9 cellular contexts compared by ENCODE assay signal in the genomic region with DNA sequence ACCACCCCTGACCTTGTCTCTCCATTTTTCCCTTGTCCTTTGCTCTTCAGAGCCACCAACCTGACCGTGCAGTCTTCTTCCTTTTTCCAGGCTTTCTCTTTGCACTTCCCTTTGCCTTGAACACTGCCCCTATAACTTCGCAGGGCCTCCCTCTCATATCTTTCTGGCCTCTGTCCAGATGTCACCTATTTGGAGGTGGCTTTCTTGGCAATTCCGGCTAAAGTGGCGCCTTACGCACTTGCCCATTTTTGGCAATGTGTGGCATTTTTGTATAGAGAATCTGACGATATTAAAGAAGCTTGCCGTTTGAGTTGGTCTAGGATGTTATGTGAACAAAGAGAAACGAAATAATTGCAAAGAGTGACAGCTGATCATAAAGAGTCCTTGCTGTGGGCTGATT. TPM values are rescaled to one million over a fixed set of nuclear protein-coding genes. Genes with fewer than 3 reads are reported as not detected.
DNase-seq lines count a peak whose midpoint lies in the region; ATAC-seq, FAIRE-seq and TF ChIP-seq lines count a peak whose summit lies in the region.
"Had no signal": no experiment of that assay in that cellular context is flagged by ENCODE, and none has a peak within 500 bp of the region (broad histone marks: within the 10 kb centered on the region; RNA-seq: fewer than 3 reads in every experiment).

No MANE protein-coding gene starts in this region.

- H3K4me1 ChIP-seq in kidney (ENCODE audit: control insufficient read depth in 1 of 2, insufficient read depth in 1 of 2, low read depth in 1 of 2, low read length in 2 of 2) (peaks cover 14 to 17% of the 10 kb centered on the region in 2 donors), thoracic aorta (ENCODE audit: control insufficient read depth in 1 of 2, low read depth in 2 of 2) (peaks cover 5 to 22% of the 10 kb centered on the region in 2 donors)

- H3K36me3 Mint-ChIP-seq in activated CD8-positive, alpha-beta memory T cell treated with anti-CD3 and anti-CD28 coated beads, Interleukin-2, amount 10 ng/mL, durations not matched to agents 7 days and 5 days = peaks cover 37% of the 10 kb centered on the region
- H3K36me3 Mint-ChIP-seq in activated T-helper 17 cell treated with anti-CD3 and anti-CD28 coated beads, Interleukin-2, amount 50 U/mL, for 72 hours (ENCODE audit: low read depth) = peaks cover 38% of the 10 kb centered on the region

- FAIRE-seq in kidney (lab: Jason Lieb, UNC) = no peak
- FAIRE-seq: G401.6 had no signal

- peak overlapping the region; percentile 93 to 96 for H3K4me3 ChIP-seq in kidney (ENCODE audit: low read length in 2 of 2)
- H3K4me3 ChIP-seq in thoracic aorta = peak overlapping the region; percentile 97

- H3K9ac ChIP-seq in kidney (ENCODE audit: low read length in 2 of 2) = peak overlapping the region; percentile 71 to 95

- no peaks in the 10 kb centered on the region for H3K27me3 ChIP-seq in thoracic aorta (replicated peaks; ENCODE audit: insufficient read depth)

- peaks cover 3% of the 10 kb centered on the region for H3K9me3 Mint-ChIP-seq in activated CD8-positive, alpha-beta memory T cell treated with anti-CD3 and anti-CD28 coated beads, Interleukin-2, amount 10 ng/mL, durations not matched to agents 7 days and 5 days (ENCODE audit: low read depth)
- peaks cover 9% of the 10 kb centered on the region for H3K9me3 Mint-ChIP-seq in activated T-helper 17 cell treated with anti-CD3 and anti-CD28 coated beads, Interleukin-2, amount 50 U/mL, for 72 hours

- TF ChIP-seq CTCF in kidney (IDR thresholded peaks at IDR 0.05; ENCODE audit: borderline replicate concordance, extremely low read depth, insufficient read depth) (no peak), thoracic aorta (IDR thresholded peaks at IDR 0.05) (no peak)

- H3K27ac Mint-ChIP-seq in activated CD8-positive, alpha-beta memory T cell treated with anti-CD3 and anti-CD28 coated beads, Interleukin-2, amount 10 ng/mL, durations not matched to agents 7 days and 5 days = peak overlapping the region; percentile 96
- H3K27ac Mint-ChIP-seq in activated T-helper 17 cell treated with anti-CD3 and anti-CD28 coated beads, Interleukin-2, amount 50 U/mL, for 72 hours = peak overlapping the region; percentile 94

- H3K36me3 ChIP-seq in kidney (ENCODE audit: control insufficient read depth in 1 of 2, insufficient read depth in 2 of 2, low read length in 2 of 2) (peaks cover 16 to 18% of the 10 kb centered on the region in 2 donors), thoracic aorta (peaks cover 28% of the 10 kb centered on the region)

- DNase-seq in activated CD8-positive, alpha-beta memory T cell treated with anti-CD3 and anti-CD28 coated beads, Interleukin-2, amount 10 ng/mL, durations not matched to agents 7 days and 5 days = no peak
- no peak for DNase-seq in activated CD8-positive, alpha-beta memory T cell treated with anti-CD3 and anti-CD28 coated beads for 24 hours
- no peak for DNase-seq in kidney
- DNase-seq in thoracic aorta (ENCODE audit: low spot score) = no peak
- no peak for DNase-seq in stimulated activated CD8-positive, alpha-beta memory T cell treated with anti-CD3 and anti-CD28 coated beads, Interleukin-4, amount 100 ng/mL, for 48 hours
- DNase-seq in cerebellar nuclear complex (lab: John Stamatoyannopoulos, UW) = no peak

- peaks cover 25% of the 10 kb centered on the region for H3K4me1 Mint-ChIP-seq in activated CD8-positive, alpha-beta memory T cell treated with anti-CD3 and anti-CD28 coated beads, Interleukin-2, amount 10 ng/mL, durations not matched to agents 7 days and 5 days
- peaks cover 12% of the 10 kb centered on the region for H3K4me1 Mint-ChIP-seq in activated T-helper 17 cell treated with anti-CD3 and anti-CD28 coated beads, Interleukin-2, amount 50 U/mL, for 72 hours

- H3K27ac ChIP-seq in kidney (ENCODE audit: low read depth in 2 of 2, low read length in 2 of 2) = no peak overlapping the region
- peak overlapping the region in 1 of 2 donors; percentile 82 for H3K27ac ChIP-seq in thoracic aorta

- intact Hi-C loops in kidney (cut with DNase I) = no loop called here

- H3K9me3 ChIP-seq in kidney (ENCODE audit: control insufficient read depth in 1 of 2, low read length in 2 of 2) = no peaks in the 10 kb centered on the region
- peaks cover 14% of the 10 kb centered on the region for H3K9me3 ChIP-seq in thoracic aorta

- ATAC-seq in activated CD8-positive, alpha-beta memory T cell treated with anti-CD3 and anti-CD28 coated beads, Interleukin-2, amount 10 ng/mL, durations not matched to agents 7 days and 5 days = no peak
- no peak for ATAC-seq in activated T-helper 17 cell treated with anti-CD3 and anti-CD28 coated beads, Interleukin-2, amount 50 U/mL, for 72 hours (replicated peaks)
- no peak for ATAC-seq in thoracic aorta (ENCODE audit: insufficient number of reproducible peaks, low FRiP score, low read depth)
- ATAC-seq in HG02798 (IDR thresholded peaks at IDR 0.05; ENCODE audit: poor library complexity, unreplicated experiment) = no peak

- CTCF ChIA-PET in activated CD8-positive, alpha-beta memory T cell treated with anti-CD3 and anti-CD28 coated beads, Interleukin-2, amount 10 ng/mL, durations not matched to agents 7 days and 5 days (lab: Charles Lee) = interaction anchor here (0.6 kb wide), 1 partner anchor 38 kb away, joined by 3 read pairs; no protein-coding TSS in a partner anchor

- H3K4me3 Mint-ChIP-seq in activated CD8-positive, alpha-beta memory T cell treated with anti-CD3 and anti-CD28 coated beads, Interleukin-2, amount 10 ng/mL, durations not matched to agents 7 days and 5 days = peak overlapping the region; percentile 77
- H3K4me3 Mint-ChIP-seq in activated T-helper 17 cell treated with anti-CD3 and anti-CD28 coated beads, Interleukin-2, amount 50 U/mL, for 72 hours = peak overlapping the region; percentile 94

- H3K27me3 Mint-ChIP-seq in activated CD8-positive, alpha-beta memory T cell treated with anti-CD3 and anti-CD28 coated beads, Interleukin-2, amount 10 ng/mL, durations not matched to agents 7 days and 5 days = peaks cover 16% of the 10 kb centered on the region
- peaks cover 13% of the 10 kb centered on the region for H3K27me3 Mint-ChIP-seq in activated T-helper 17 cell treated with anti-CD3 and anti-CD28 coated beads, Interleukin-2, amount 50 U/mL, for 72 hours

RNA-seq across cellular contexts. Expression of gene ZNF543, which starts 0.9 kb away (rescaled TPM):
- total RNA-seq in activated CD8-positive, alpha-beta memory T cell treated with anti-CD3 and anti-CD28 coated beads, Interleukin-2, amount 10 ng/mL, durations not matched to agents 7 days and 5 days = 1 to 10 TPM; 8.8 to 9.4 TPM
- total RNA-seq in activated T-helper 17 cell treated with anti-CD3 and anti-CD28 coated beads, Interleukin-2, amount 50 U/mL, for 72 hours = 1 to 10 TPM; 6.6 to 6.7 TPM
- 10.2 TPM for total RNA-seq in kidney
- 1.3 TPM for polyA plus RNA-seq in kidney (ENCODE audit: insufficient read depth, low read depth, low replicate concordance)
- total RNA-seq in thoracic aorta = 1 to 10 TPM; 7.6 to 9.7 TPM

RNA-seq across cellular contexts. Expression of gene ZNF304, which starts 29.9 kb away (rescaled TPM):
- 10 to 100 TPM in 1 of 2 experiments, 1 to 10 TPM in 1; 9.3 to 10.2 TPM for total RNA-seq in activated CD8-positive, alpha-beta memory T cell treated with anti-CD3 and anti-CD28 coated beads, Interleukin-2, amount 10 ng/mL, durations not matched to agents 7 days and 5 days
- total RNA-seq in activated T-helper 17 cell treated with anti-CD3 and anti-CD28 coated beads, Interleukin-2, amount 50 U/mL, for 72 hours = 1 to 10 TPM; 5.3 to 6.4 TPM
- total RNA-seq in kidney (13.8 TPM), thoracic aorta (1 to 10 TPM; 6.2 to 7.5 TPM)
- polyA plus RNA-seq in kidney (ENCODE audit: insufficient read depth, low read depth, low replicate concordance) = 3.3 TPM

RNA-seq across cellular contexts. Expression of gene ZNF460, which starts 40.9 kb away (rescaled TPM):
- total RNA-seq in activated CD8-positive, alpha-beta memory T cell treated with anti-CD3 and anti-CD28 coated beads, Interleukin-2, amount 10 ng/mL, durations not matched to agents 7 days and 5 days = 10 to 100 TPM; 55.2 to 67.2 TPM
- total RNA-seq in activated T-helper 17 cell treated with anti-CD3 and anti-CD28 coated beads, Interleukin-2, amount 50 U/mL, for 72 hours = 100 to 1,000 TPM in 1 of 2 donors, 10 to 100 TPM in 1; 90.0 to 130 TPM
- total RNA-seq in kidney (81.3 TPM), thoracic aorta (100 to 1,000 TPM in 1 of 2 donors, 10 to 100 TPM in 1; 81.4 to 118 TPM)
- polyA plus RNA-seq in kidney (ENCODE audit: insufficient read depth, low read depth, low replicate concordance) = 0.62 TPM

RNA-seq across cellular contexts. Expression of gene TRAPPC2B, which starts 42.2 kb away (rescaled TPM):
- 10 to 100 TPM in 1 of 2 experiments, 1 to 10 TPM in 1; 9.8 to 11.2 TPM for total RNA-seq in activated CD8-positive, alpha-beta memory T cell treated with anti-CD3 and anti-CD28 coated beads, Interleukin-2, amount 10 ng/mL, durations not matched to agents 7 days and 5 days
- total RNA-seq in activated T-helper 17 cell treated with anti-CD3 and anti-CD28 coated beads, Interleukin-2, amount 50 U/mL, for 72 hours = 1 to 10 TPM; 4.5 to 8.8 TPM
- total RNA-seq in kidney (9.4 TPM), thoracic aorta (1 to 10 TPM; 2.0 to 9.5 TPM)
- 22.0 TPM for polyA plus RNA-seq in kidney (ENCODE audit: insufficient read depth, low read depth, low replicate concordance)

RNA-seq across cellular contexts. Expression of gene ZNF547, which starts 42.2 kb away (rescaled TPM):
- 1 to 10 TPM; 3.5 to 4.4 TPM for total RNA-seq in activated CD8-positive, alpha-beta memory T cell treated with anti-CD3 and anti-CD28 coated beads, Interleukin-2, amount 10 ng/mL, durations not matched to agents 7 days and 5 days
- 1 to 10 TPM; 2.7 to 5.4 TPM for total RNA-seq in activated T-helper 17 cell treated with anti-CD3 and anti-CD28 coated beads, Interleukin-2, amount 50 U/mL, for 72 hours
- 4.1 TPM for total RNA-seq in kidney
- polyA plus RNA-seq in kidney (ENCODE audit: insufficient read depth, low read depth, low replicate concordance) = 1.3 TPM
- total RNA-seq in thoracic aorta = 1 to 10 TPM in 1 of 2 donors, under 1 TPM in 1; 0.68 to 3.4 TPM
